In genomic region chr7:149716007-149716931, GRCh38 we compare ENCODE assay signal across 9 cellular contexts. TPM values are rescaled to one million over a fixed set of nuclear protein-coding genes. Genes with fewer than 3 reads are reported as not detected.
DNase-seq lines count a peak whose midpoint lies in the region; ATAC-seq and TF ChIP-seq lines count a peak whose summit lies in the region.
"Had no signal": no experiment of that assay in that cellular context is flagged by ENCODE, and none has a peak within 500 bp of the region (broad histone marks: within the 10 kb centered on the region; RNA-seq: fewer than 3 reads in every experiment).

No MANE protein-coding gene starts in this region.

- H3K4me2 ChIP-seq in PC-3 (ENCODE audit: low read length) (peak overlapping the region; percentile 81), trophoblast cell (ENCODE audit: low read length) (peak overlapping the region; percentile 94)

- DNase-seq in DMS53 treated with DMSO at 0.1 percent for 48 hours (lab: John Stamatoyannopoulos, UW; ENCODE audit: unreplicated experiment) = peak; percentile 15
- DNase-seq in PC-3 = no peak
- peak; percentile 54 for DNase-seq in epithelial cell of prostate (ENCODE audit: low read depth, low spot score)
- DNase-seq in trophoblast cell = peak in 1 of 2 donors; percentile 11
- no peak for DNase-seq in activated gamma-delta T cell treated with Interleukin-2 at 50 U/mL for 16 hours
- DNase-seq in iPS-NIHi11 (ENCODE audit: low spot score) = no peak
- DNase-seq: stimulated activated CD4-positive, alpha-beta T cell treated with anti-CD3 and anti-CD28 coated beads, Interleukin-15, amount 100 ng/mL, for 24 hours had no signal

- H3F3A ChIP-seq in PC-3 (ENCODE audit: low read length, unreplicated experiment) = no peaks in the 10 kb centered on the region

- H3K23ac ChIP-seq in trophoblast cell (ENCODE audit: low read length) = no peak overlapping the region

- peak; percentile 39; the same call in 1 of the 2 replicates for TF ChIP-seq CTCF in PC-3 (conservative IDR thresholded peaks at IDR 0.05; ENCODE audit: low read depth, low read length)

- H3K79me1 ChIP-seq in trophoblast cell (ENCODE audit: low read length) = peaks cover 14% of the 10 kb centered on the region

- H2BK5ac ChIP-seq in trophoblast cell (ENCODE audit: low read depth, low read length, poor library complexity) = peak overlapping the region; percentile 13

- H3K36me3 ChIP-seq in PC-3 (ENCODE audit: low read depth, low read length) = no peaks in the 10 kb centered on the region
- H3K36me3 ChIP-seq in trophoblast cell (ENCODE audit: control insufficient read depth in 1 of 2, insufficient read depth in 2 of 2, low read length in 2 of 2) = peaks cover 12 to 14% of the 10 kb centered on the region in 2 experiments

- CTCF ChIA-PET in PC-3 (lab: Charles Lee) = interaction anchor here (0.6 to 1.1 kb wide), 2 partner anchors 46 to 54 kb away, joined by 3 to 14 read pairs; no protein-coding TSS in a partner anchor

- no peak overlapping the region for H2AFZ ChIP-seq in PC-3 (ENCODE audit: low read length)
- no peak overlapping the region for H2AFZ ChIP-seq in trophoblast cell (ENCODE audit: insufficient read depth, low read length, poor library complexity)

- H3K9ac ChIP-seq in PC-3 (ENCODE audit: low read length) (no peak overlapping the region), trophoblast cell (ENCODE audit: low read length) (no peak overlapping the region)

- H3K9me3 ChIP-seq in PC-3 (ENCODE audit: low read length) = peaks cover 8% of the 10 kb centered on the region; the same call in 1 of the 2 replicates
- H3K9me3 ChIP-seq in trophoblast cell (ENCODE audit: insufficient read depth, low read depth, low read length) = no peaks in the 10 kb centered on the region

- BruUV-seq in PC-3 (replicated peaks; lab: Mats Ljungman, UMichigan) = no TSS peak

- H4K8ac ChIP-seq in trophoblast cell (ENCODE audit: low read depth, low read length) = no peak overlapping the region

- no peak overlapping the region for H4K12ac ChIP-seq in trophoblast cell (ENCODE audit: low read depth, low read length)

- H4K20me1 ChIP-seq in PC-3 (ENCODE audit: low read length) = no peaks in the 10 kb centered on the region

- peak overlapping the region; percentile 83 for H3K14ac ChIP-seq in trophoblast cell (ENCODE audit: low read length)

- H3K79me2 ChIP-seq in PC-3 (ENCODE audit: low read length) = peaks cover 27% of the 10 kb centered on the region
- H3K79me2 ChIP-seq in trophoblast cell (ENCODE audit: control insufficient read depth, insufficient read depth, low read length, poor library complexity) = peaks cover 9% of the 10 kb centered on the region

- H2BK120ac ChIP-seq in trophoblast cell (ENCODE audit: insufficient read depth, low read length, poor library complexity) = no peak overlapping the region

- H2AK5ac ChIP-seq in trophoblast cell (ENCODE audit: low read length) = no peak overlapping the region

- intact Hi-C loops in PC-3 (cut with micrococcal nuclease) = loop anchor here (1.0 kb wide), 1 partner anchor 47 kb away; no protein-coding TSS in a partner anchor

- no CpG with 5 or more reads among the region's 11 CpGs for WGBS in trophoblast cell (ENCODE audit: extremely low coverage, insufficient coverage, insufficient read length)

- no peaks in the 10 kb centered on the region for H3K9me2 ChIP-seq in PC-3 (replicated peaks; ENCODE audit: low read length)

- POLR2A ChIA-PET in PC-3 (lab: Charles Lee; ENCODE audit: unreplicated experiment) = no interaction called here

- peak overlapping the region; percentile 15 for H4K91ac ChIP-seq in trophoblast cell (ENCODE audit: low read depth, low read length)

- no peak overlapping the region for H3K27ac ChIP-seq in PC-3 (ENCODE audit: low read length)
- peak overlapping the region; percentile 67 for H3K27ac ChIP-seq in epithelial cell of prostate
- peak overlapping the region; percentile 49 for H3K27ac ChIP-seq in trophoblast cell (ENCODE audit: low read depth, low read length)

- no peak overlapping the region for H2BK12ac ChIP-seq in trophoblast cell (ENCODE audit: low read length)

- no peaks in the 10 kb centered on the region for H3K27me3 ChIP-seq in PC-3 (ENCODE audit: low read length)
- H3K27me3 ChIP-seq in trophoblast cell (ENCODE audit: insufficient read depth, low read length) = no peaks in the 10 kb centered on the region

- H3K18ac ChIP-seq in trophoblast cell (ENCODE audit: low read length) = peak overlapping the region; percentile 68

- H3K4me3 ChIP-seq in PC-3 (ENCODE audit: low read length) (peak overlapping the region; percentile 85; the same call in 1 of the 2 replicates), trophoblast cell (ENCODE audit: low read depth, low read length) (no peak overlapping the region)

- ATAC-seq in PC-3 (0 out of 2 replicates have a peak, but pooled peaks have one; percentile 13), GM19397 (IDR thresholded peaks at IDR 0.05; ENCODE audit: unreplicated experiment) (no peak), GM19023 (IDR thresholded peaks at IDR 0.05; ENCODE audit: unreplicated experiment) (no peak)

- peaks cover 9% of the 10 kb centered on the region for H3K4me1 ChIP-seq in PC-3 (ENCODE audit: insufficient read depth, low read length)
- peaks cover 31 to 39% of the 10 kb centered on the region in 2 experiments for H3K4me1 ChIP-seq in trophoblast cell (ENCODE audit: control insufficient read depth in 1 of 2, insufficient read depth in 2 of 2, low read length in 2 of 2)

- peak overlapping the region; percentile 49 for H3K4ac ChIP-seq in trophoblast cell (ENCODE audit: low read depth, low read length)

RNA-seq across cellular contexts. Expression of gene ZNF467, which starts 57.1 kb away (rescaled TPM):
- 4.1 and 6.3 TPM in 2 replicates for total RNA-seq in PC-3 (2014; rRNA removed)
- 0.72 and 1.0 TPM in 2 replicates for polyA plus RNA-seq in trophoblast cell (2013)

Comparison
In these comparisons a context has a peak if more than half of its experiments do, and no peak if none do; other contexts are left out.
1. DNase-seq: peak in DMS53 treated with DMSO at 0.1 percent for 48 hours (single experiment) and epithelial cell of prostate (single experiment); none in PC-3 (single experiment), activated gamma-delta T cell treated with Interleukin-2 at 50 U/mL for 16 hours (single experiment) and iPS-NIHi11 (single experiment).